Comparison of ENCODE assay signal across 20 cellular contexts in genomic region chr2:146363731-146364130, GRCh38.
DNase-seq lines count a peak whose midpoint lies in the region; ATAC-seq and TF ChIP-seq lines count a peak whose summit lies in the region.
"Had no signal": no experiment of that assay in that cellular context is flagged by ENCODE, and none has a peak within 500 bp of the region (broad histone marks: within the 10 kb centered on the region; RNA-seq: fewer than 3 reads in every experiment).

No MANE protein-coding gene starts in this region.

- H2BK5ac ChIP-seq in neuronal stem cell (ENCODE audit: low read length) = no peak overlapping the region

- peak overlapping the region; percentile 49 for H2AFZ ChIP-seq in neuronal stem cell (ENCODE audit: low read length)

- H2AK5ac ChIP-seq in neuronal stem cell (ENCODE audit: low read depth, low read length) = no peak overlapping the region

- no peak overlapping the region for H3K4me3 Mint-ChIP-seq in activated CD8-positive, alpha-beta T cell treated with anti-CD3 and anti-CD28 coated beads, Interleukin-2, amount 10 ng/mL, durations not matched to agents 7 days and 5 days

- no peaks in the 10 kb centered on the region for H3K79me1 ChIP-seq in neuronal stem cell (ENCODE audit: low read depth, low read length)

- no peak overlapping the region for H3K9ac ChIP-seq in neuronal stem cell (ENCODE audit: low read depth, low read length, poor library complexity)

- H3K4me3 ChIP-seq in AG09309 (ENCODE audit: control insufficient read depth, low read depth, low read length) (no peak overlapping the region), epithelial cell of esophagus (ENCODE audit: low read length) (no peak overlapping the region), neuronal stem cell (ENCODE audit: low read length in 2 of 2) (no peak overlapping the region)
- H3K4me3 ChIP-seq: SJCRH30 had no signal

- H3K36me3 ChIP-seq in neuronal stem cell (replicated peaks in 1 of 2; ENCODE audit: control insufficient read depth in 2 of 2, insufficient read depth in 2 of 2, low read length in 2 of 2) = no peaks in the 10 kb centered on the region
- H3K36me3 ChIP-seq: SJCRH30 had no signal

- H4K8ac ChIP-seq in neuronal stem cell (ENCODE audit: low read depth, low read length) = no peak overlapping the region

- WGBS in neuronal stem cell (ENCODE audit: extremely low coverage in 2 of 2, insufficient read length in 2 of 2, insufficient replicate concordance in 1 of 2), 2 donors = no CpG with 5 or more reads among the region's 1 CpG

- POLR2A ChIA-PET in activated CD8-positive, alpha-beta T cell treated with anti-CD3 and anti-CD28 coated beads, Interleukin-2, amount 10 ng/mL, durations not matched to agents 7 days and 5 days (lab: Charles Lee) = no interaction called here

- no peak overlapping the region for H2BK120ac ChIP-seq in neuronal stem cell (ENCODE audit: low read depth, low read length)

- no peak overlapping the region for H2BK12ac ChIP-seq in neuronal stem cell (ENCODE audit: low read length)

- TF ChIP-seq CTCF in AG09309 (IDR thresholded peaks at IDR 0.05; ENCODE audit: control insufficient read depth, insufficient read depth, low read depth, low read length, missing control alignments) (no peak), epithelial cell of esophagus (IDR thresholded peaks at IDR 0.05; ENCODE audit: insufficient read depth, low read depth, low read length, missing control alignments) (no peak)

- H3K4me1 ChIP-seq in neuronal stem cell (ENCODE audit: control insufficient read depth in 2 of 2, insufficient read depth in 1 of 2, low read depth in 1 of 2, low read length in 2 of 2) = no peaks in the 10 kb centered on the region
- H3K4me1 ChIP-seq: SJCRH30 had no signal

- CTCF ChIA-PET in activated CD8-positive, alpha-beta T cell treated with anti-CD3 and anti-CD28 coated beads, Interleukin-2, amount 10 ng/mL, durations not matched to agents 7 days and 5 days (lab: Charles Lee) = no interaction called here

- no peak overlapping the region for H3K14ac ChIP-seq in neuronal stem cell (ENCODE audit: low read length)

- H3K9me3 ChIP-seq in neuronal stem cell (replicated peaks in 1 of 2; ENCODE audit: control insufficient read depth in 2 of 2, insufficient read depth in 1 of 2, low read depth in 1 of 2, low read length in 2 of 2) = no peaks in the 10 kb centered on the region
- H3K9me3 ChIP-seq: SJCRH30 had no signal

- H3K9me3 Mint-ChIP-seq in activated CD8-positive, alpha-beta T cell treated with anti-CD3 and anti-CD28 coated beads, Interleukin-2, amount 10 ng/mL, durations not matched to agents 7 days and 5 days (ENCODE audit: insufficient read depth) = peaks cover 4% of the 10 kb centered on the region

- no peak overlapping the region for H3K18ac ChIP-seq in neuronal stem cell (ENCODE audit: low read length)

- H3K4ac ChIP-seq in neuronal stem cell (ENCODE audit: low read length) = no peak overlapping the region

- H3K4me1 Mint-ChIP-seq in activated CD8-positive, alpha-beta T cell treated with anti-CD3 and anti-CD28 coated beads, Interleukin-2, amount 10 ng/mL, durations not matched to agents 7 days and 5 days (ENCODE audit: low read depth) = no peaks in the 10 kb centered on the region

- H3K27me3 Mint-ChIP-seq in activated CD8-positive, alpha-beta T cell treated with anti-CD3 and anti-CD28 coated beads, Interleukin-2, amount 10 ng/mL, durations not matched to agents 7 days and 5 days (ENCODE audit: low read depth) = no peaks in the 10 kb centered on the region

- no peak overlapping the region for H2BK15ac ChIP-seq in neuronal stem cell (ENCODE audit: low read length)

- H3K27me3 ChIP-seq in neuronal stem cell (ENCODE audit: control insufficient read depth in 3 of 3, insufficient read depth in 3 of 3, low read depth in 1 of 3, low read length in 3 of 3) = no peaks in the 10 kb centered on the region
- H3K27me3 ChIP-seq: SJCRH30 had no signal

- no peaks in the 10 kb centered on the region for H3K36me3 Mint-ChIP-seq in activated CD8-positive, alpha-beta T cell treated with anti-CD3 and anti-CD28 coated beads, Interleukin-2, amount 10 ng/mL, durations not matched to agents 7 days and 5 days (ENCODE audit: low read depth)

- H3K23ac ChIP-seq in neuronal stem cell (ENCODE audit: low read depth, low read length, poor library complexity) = no peak overlapping the region

- no peak overlapping the region for H4K91ac ChIP-seq in neuronal stem cell (ENCODE audit: low read depth, low read length, poor library complexity)

- DNase-seq in AG09309 (ENCODE audit: low read depth) (peak; percentile 7), NCI-H226 (peak; percentile 36), epithelial cell of esophagus (ENCODE audit: low read depth) (peak; percentile 23), neuronal stem cell (ENCODE audit: low spot score) (no peak), NCI-H2227 treated with DMSO at 0.1 percent for 48 hours (lab: John Stamatoyannopoulos, UW) (no peak)
- DNase-seq in activated CD8-positive, alpha-beta T cell treated with anti-CD3 and anti-CD28 coated beads, Interleukin-2, amount 10 ng/mL, durations not matched to agents 7 days and 5 days = no peak
- DNase-seq: 8988T, C1 segment of cervical spinal cord, DND-41, GF-D8, GOT3, NCI-H1417, NCI-H187 treated with DMSO at 0.1 percent for 48 hours, NCI-H446 treated with DMSO at 0.1 percent for 48 hours, NCI-H748 treated with DMSO at 0.1 percent for 48 hours, SJCRH30, SW 1271 had no signal

- no peak overlapping the region for H3K27ac Mint-ChIP-seq in activated CD8-positive, alpha-beta T cell treated with anti-CD3 and anti-CD28 coated beads, Interleukin-2, amount 10 ng/mL, durations not matched to agents 7 days and 5 days

- no peak overlapping the region for H3K27ac ChIP-seq in neuronal stem cell (replicated peaks; ENCODE audit: low read length)
- H3K27ac ChIP-seq: RWPE1, SJCRH30 had no signal

- ATAC-seq in GM21381 (IDR thresholded peaks at IDR 0.05; ENCODE audit: unreplicated experiment) (no peak), HG03159 (IDR thresholded peaks at IDR 0.05; ENCODE audit: unreplicated experiment) (no peak)
- no peak for ATAC-seq in activated CD8-positive, alpha-beta T cell treated with anti-CD3 and anti-CD28 coated beads, Interleukin-2, amount 10 ng/mL, durations not matched to agents 7 days and 5 days

- H3K4me2 ChIP-seq in neuronal stem cell (ENCODE audit: insufficient read depth, low read length, poor library complexity, severe bottlenecking) = no peak overlapping the region

Comparison
In these comparisons a context has a peak if more than half of its experiments do, and no peak if none do; other contexts are left out.
1. DNase-seq: peak in AG09309 (single experiment), NCI-H226 (single experiment) and epithelial cell of esophagus (single experiment); none in neuronal stem cell (single experiment), NCI-H2227 treated with DMSO at 0.1 percent for 48 hours (single experiment) and activated CD8-positive, alpha-beta T cell treated with anti-CD3 and anti-CD28 coated beads, Interleukin-2, amount 10 ng/mL, durations not matched to agents 7 days and 5 days (single experiment).